9 cellular contexts compared by ENCODE assay signal in the genomic region with DNA sequence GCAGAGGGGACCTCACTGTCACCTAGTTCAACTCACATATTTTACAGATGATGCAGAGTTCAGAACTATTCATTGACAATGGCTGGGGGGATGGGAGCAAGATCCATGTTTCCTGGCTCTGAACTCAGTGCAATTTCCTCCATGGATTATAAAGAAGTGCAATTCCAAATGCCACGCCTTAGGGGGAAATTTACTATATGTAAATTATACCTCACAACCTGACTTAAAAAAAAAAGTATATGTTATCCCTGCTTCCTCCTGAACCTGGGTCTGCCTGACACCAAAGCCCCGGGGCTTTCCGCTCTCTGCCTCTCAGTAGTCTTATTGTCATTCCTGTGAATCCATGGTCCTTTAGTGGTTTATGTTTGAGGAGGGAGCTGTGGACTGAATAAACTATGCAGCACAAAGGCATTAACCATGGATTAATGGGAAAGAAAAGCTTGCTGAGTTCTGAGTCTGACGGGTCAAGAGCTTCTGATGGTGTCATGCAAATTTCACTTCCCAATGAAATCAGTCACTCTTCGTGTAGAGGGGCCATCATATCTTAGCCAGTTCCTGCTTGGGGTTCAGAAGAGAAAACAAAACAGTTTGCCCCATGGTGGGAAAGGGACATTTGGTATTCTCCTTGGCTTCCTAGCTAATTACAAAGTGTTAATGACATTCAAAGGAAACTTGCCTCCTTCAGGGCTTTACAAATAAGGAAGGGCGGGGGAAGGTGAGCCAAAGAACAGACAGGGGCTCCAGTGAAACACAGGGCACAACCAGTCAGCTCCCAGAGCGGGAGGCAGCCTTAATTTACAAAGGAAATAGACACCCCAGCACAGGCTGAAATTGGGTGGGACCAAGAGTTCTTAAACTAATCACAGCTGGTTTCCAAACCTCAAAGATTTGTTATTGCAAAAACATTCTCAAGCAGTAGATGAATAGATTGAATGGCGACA. TPM values are rescaled to one million over a fixed set of nuclear protein-coding genes. Genes with fewer than 3 reads are reported as not detected.
DNase-seq lines count a peak whose midpoint lies in the region; ATAC-seq and TF ChIP-seq lines count a peak whose summit lies in the region.
"Had no signal": no experiment of that assay in that cellular context is flagged by ENCODE, and none has a peak within 500 bp of the region (broad histone marks: within the 10 kb centered on the region; RNA-seq: fewer than 3 reads in every experiment).

No MANE protein-coding gene starts in this region.

- no peaks in the 10 kb centered on the region for H3K9me3 Mint-ChIP-seq in natural killer cell treated with Interleukin-12 subunit alpha and Interleukin-12 subunit beta and Interleukin-15 and Interleukin-18, amount 100 ng/mL, for 72 hours

- H3K36me3 ChIP-seq in NT2/D1 (ENCODE audit: insufficient read depth, insufficient read length, low read length) = no peaks in the 10 kb centered on the region
- H3K36me3 ChIP-seq in WERI-Rb-1 = no peaks in the 10 kb centered on the region
- H3K36me3 ChIP-seq: cardiac muscle cell had no signal

- H3K4me1 ChIP-seq in NT2/D1 (ENCODE audit: insufficient read depth, insufficient read length) = no peaks in the 10 kb centered on the region

- peak; percentile 7 for DNase-seq in Daoy (ENCODE audit: low read depth)
- peak; percentile 88 for DNase-seq in NT2/D1 (ENCODE audit: low read depth, low spot score)
- peak; percentile 38 to 65 for DNase-seq in dermis microvascular lymphatic vessel endothelial cell (ENCODE audit: low read depth in 2 of 2)
- DNase-seq in natural killer cell treated with Interleukin-12 subunit alpha and Interleukin-12 subunit beta and Interleukin-15 and Interleukin-18, amount 100 ng/mL, for 72 hours (ENCODE audit: low spot score) = no peak
- DNase-seq in WERI-Rb-1 = no peak

- peaks cover 0 to 17% of the 10 kb centered on the region in 2 donors for H3K27me3 Mint-ChIP-seq in natural killer cell treated with Interleukin-12 subunit alpha and Interleukin-12 subunit beta and Interleukin-15 and Interleukin-18, amount 100 ng/mL, for 72 hours

- TF ChIP-seq CTCF in WERI-Rb-1 (IDR thresholded peaks at IDR 0.05; ENCODE audit: low read depth, low read length) = no peak

- H3K9me3 ChIP-seq in NT2/D1 (ENCODE audit: insufficient read depth, low read length) (no peaks in the 10 kb centered on the region), WERI-Rb-1 (ENCODE audit: severe bottlenecking) (no peaks in the 10 kb centered on the region)

- no peaks in the 10 kb centered on the region for H3K36me3 Mint-ChIP-seq in natural killer cell treated with Interleukin-12 subunit alpha and Interleukin-12 subunit beta and Interleukin-15 and Interleukin-18, amount 100 ng/mL, for 72 hours

- peaks cover 33 to 39% of the 10 kb centered on the region in 2 donors for H3K4me1 Mint-ChIP-seq in natural killer cell treated with Interleukin-12 subunit alpha and Interleukin-12 subunit beta and Interleukin-15 and Interleukin-18, amount 100 ng/mL, for 72 hours (ENCODE audit: low read depth in 2 of 2)

- no peak overlapping the region for H3K9ac ChIP-seq in NT2/D1 (ENCODE audit: insufficient read length, low read depth)

- no peaks in the 10 kb centered on the region for H3K27me3 ChIP-seq in NT2/D1 (ENCODE audit: insufficient read depth, insufficient read length)
- H3K27me3 ChIP-seq in WERI-Rb-1 (ENCODE audit: insufficient read depth, low read depth, severe bottlenecking) = no peaks in the 10 kb centered on the region
- H3K27me3 ChIP-seq: cardiac muscle cell had no signal

- peak overlapping the region; percentile 62 to 80 for H3K27ac Mint-ChIP-seq in natural killer cell treated with Interleukin-12 subunit alpha and Interleukin-12 subunit beta and Interleukin-15 and Interleukin-18, amount 100 ng/mL, for 72 hours

- no peak overlapping the region for H3K27ac ChIP-seq in WERI-Rb-1
- H3K27ac ChIP-seq: cardiac muscle cell had no signal

- no peak for ATAC-seq in natural killer cell treated with Interleukin-12 subunit alpha and Interleukin-12 subunit beta and Interleukin-15 and Interleukin-18, amount 100 ng/mL, for 72 hours
- ATAC-seq in GM21619 (IDR thresholded peaks at IDR 0.05; ENCODE audit: unreplicated experiment) (no peak), GM19395 (IDR thresholded peaks at IDR 0.05; ENCODE audit: unreplicated experiment) (no peak), GM19452 (IDR thresholded peaks at IDR 0.05; ENCODE audit: unreplicated experiment) (no peak)

- peak overlapping the region; percentile 39 for H3K4me3 Mint-ChIP-seq in natural killer cell treated with Interleukin-12 subunit alpha and Interleukin-12 subunit beta and Interleukin-15 and Interleukin-18, amount 100 ng/mL, for 72 hours

- H3K4me3 ChIP-seq in NT2/D1 (ENCODE audit: insufficient read length, low read depth) (no peak overlapping the region), WERI-Rb-1 (ENCODE audit: low read depth, low read length) (no peak overlapping the region)
- H3K4me3 ChIP-seq: cardiac muscle cell had no signal

RNA-seq across cellular contexts. Expression of a gene that starts 14.3 kb away (rescaled TPM):
- total RNA-seq in Daoy (2014; rRNA removed; shearing (Covaris generic)) = not detected in 2 replicates
- total RNA-seq in dermis microvascular lymphatic vessel endothelial cell = not detected in 2 replicates
- not detected for total RNA-seq in natural killer cell treated with Interleukin-12 subunit alpha and Interleukin-12 subunit beta and Interleukin-15 and Interleukin-18, amount 100 ng/mL, for 72 hours
- total RNA-seq: cardiac muscle cell had no signal

RNA-seq across cellular contexts. Expression of a gene that starts 55.2 kb away (rescaled TPM):
- 2,195 and 2,514 TPM in 2 replicates for total RNA-seq in Daoy (2014; rRNA removed; shearing (Covaris generic))
- total RNA-seq in dermis microvascular lymphatic vessel endothelial cell = 15,061 and 18,385 TPM in 2 replicates
- 1,000 to 10,000 TPM; 2,674 to 5,601 TPM for total RNA-seq in natural killer cell treated with Interleukin-12 subunit alpha and Interleukin-12 subunit beta and Interleukin-15 and Interleukin-18, amount 100 ng/mL, for 72 hours

Comparison
In these comparisons a context has a peak if more than half of its experiments do, and no peak if none do; other contexts are left out.
1. DNase-seq: peak in Daoy (single experiment), NT2/D1 (single experiment) and dermis microvascular lymphatic vessel endothelial cell (2 of 2); none in natural killer cell treated with Interleukin-12 subunit alpha and Interleukin-12 subunit beta and Interleukin-15 and Interleukin-18, amount 100 ng/mL, for 72 hours (single experiment) and WERI-Rb-1 (single experiment).